17 cellular contexts compared by ENCODE assay signal in the genomic region with DNA sequence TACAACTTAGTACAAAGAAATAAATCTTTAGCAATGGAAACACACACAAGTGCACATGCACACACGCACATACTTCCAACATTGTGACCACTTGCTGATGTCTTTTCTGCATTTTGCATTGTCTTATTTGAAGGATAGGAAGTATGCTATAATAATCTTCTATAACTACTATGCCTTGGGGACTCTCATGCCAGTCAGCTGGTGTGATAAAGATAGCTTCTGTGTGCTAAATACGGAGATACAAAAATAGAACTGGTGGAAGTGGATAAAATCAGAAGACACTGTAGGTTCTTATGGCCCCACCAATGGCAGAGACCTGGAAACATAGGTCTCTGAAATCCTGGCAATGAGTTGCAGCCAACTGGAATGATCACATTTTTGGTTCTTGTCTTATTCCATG. TPM values are rescaled to one million over a fixed set of nuclear protein-coding genes. Genes with fewer than 3 reads are reported as not detected.
A peak's percentile ranks its signal among the peaks of the same experiment; 100 is the strongest.
DNase-seq lines count a peak whose midpoint lies in the region; ATAC-seq and TF ChIP-seq lines count a peak whose summit lies in the region.
"Had no signal": no experiment of that assay in that cellular context is flagged by ENCODE, and none has a peak within 500 bp of the region (broad histone marks: within the 10 kb centered on the region; RNA-seq: fewer than 3 reads in every experiment).

No MANE protein-coding gene starts in this region.

- CTCF ChIA-PET in activated CD4-positive, alpha-beta T cell treated with anti-CD3 and anti-CD28 coated beads, Interleukin-2, amount 10 ng/mL, durations not matched to agents 7 days and 5 days (lab: Charles Lee) = interaction anchor here (0.5 kb wide), 1 partner anchor 28 kb away, joined by 3 read pairs; no protein-coding TSS in a partner anchor
- CTCF ChIA-PET in Caco-2 (lab: Charles Lee) = no interaction called here

- intact Hi-C loops in left ventricle myocardium superior (cut with micrococcal nuclease) (no loop called here), Caco-2 (cut with micrococcal nuclease; ENCODE audit: unreplicated experiment) (no loop called here)

- H3K4me3 ChIP-seq in Caco-2 (ENCODE audit: low read depth, low read length) = no peak overlapping the region
- H3K4me3 ChIP-seq: A549, PC-9 had no signal

- peak overlapping the region; percentile 6 for H3K27ac Mint-ChIP-seq in activated CD4-positive, alpha-beta T cell treated with anti-CD3 and anti-CD28 coated beads, Interleukin-2, amount 10 ng/mL, durations not matched to agents 7 days and 5 days
- peak overlapping the region; percentile 60 for H3K27ac Mint-ChIP-seq in chondrocyte (ENCODE audit: unreplicated experiment)
- no peak overlapping the region for H3K27ac Mint-ChIP-seq in Caco-2 (ENCODE audit: unreplicated experiment)

- TF ChIP-seq CTCF in chondrocyte (IDR thresholded peaks at IDR 0.05) = no peak
- no peak for TF ChIP-seq CTCF in Caco-2 (IDR thresholded peaks at IDR 0.05; ENCODE audit: insufficient read depth in 1 of 2, low read depth in 1 of 2, low read length in 1 of 2, severe bottlenecking in 1 of 2, unreplicated experiment in 1 of 2)

- no peaks in the 10 kb centered on the region for H3K4me1 Mint-ChIP-seq in activated CD4-positive, alpha-beta T cell treated with anti-CD3 and anti-CD28 coated beads, Interleukin-2, amount 10 ng/mL, durations not matched to agents 7 days and 5 days
- H3K4me1 Mint-ChIP-seq in chondrocyte (ENCODE audit: low read depth) = peaks cover 13% of the 10 kb centered on the region
- H3K4me1 Mint-ChIP-seq in Caco-2 (ENCODE audit: low read depth, unreplicated experiment) = no peaks in the 10 kb centered on the region

- no peaks in the 10 kb centered on the region for H3K4me1 ChIP-seq in Caco-2
- H3K4me1 ChIP-seq: A549 had no signal

- no peak overlapping the region for H3K4me3 Mint-ChIP-seq in activated CD4-positive, alpha-beta T cell treated with anti-CD3 and anti-CD28 coated beads, Interleukin-2, amount 10 ng/mL, durations not matched to agents 7 days and 5 days
- H3K4me3 Mint-ChIP-seq in chondrocyte (ENCODE audit: unreplicated experiment) = no peak overlapping the region
- H3K4me3 Mint-ChIP-seq in Caco-2 (ENCODE audit: unreplicated experiment) = no peak overlapping the region

- H3K9me3 ChIP-seq in Caco-2 = no peaks in the 10 kb centered on the region
- H3K9me3 ChIP-seq: A549 had no signal

- no peaks in the 10 kb centered on the region for H3K9me3 Mint-ChIP-seq in activated CD4-positive, alpha-beta T cell treated with anti-CD3 and anti-CD28 coated beads, Interleukin-2, amount 10 ng/mL, durations not matched to agents 7 days and 5 days
- H3K9me3 Mint-ChIP-seq in chondrocyte (ENCODE audit: low read depth) = peaks cover 2% of the 10 kb centered on the region
- peaks cover 8% of the 10 kb centered on the region for H3K9me3 Mint-ChIP-seq in Caco-2 (ENCODE audit: unreplicated experiment)

- ATAC-seq in left ventricle myocardium superior (peak; percentile 75), GM18498 (IDR thresholded peaks at IDR 0.05; ENCODE audit: unreplicated experiment) (no peak)

- POLR2A ChIA-PET in activated CD4-positive, alpha-beta T cell treated with anti-CD3 and anti-CD28 coated beads, Interleukin-2, amount 10 ng/mL, durations not matched to agents 7 days and 5 days (lab: Charles Lee) = no interaction called here
- POLR2A ChIA-PET in Caco-2 (lab: Charles Lee) = no interaction called here

- no peaks in the 10 kb centered on the region for H3K27me3 ChIP-seq in Caco-2 (replicated peaks; ENCODE audit: control insufficient read depth, insufficient read depth, low read length)

- DNase-seq in activated CD4-positive, alpha-beta T cell treated with anti-CD3 and anti-CD28 coated beads, Interleukin-2, amount 10 ng/mL, durations not matched to agents 7 days and 5 days = no peak
- DNase-seq in activated CD4-positive, alpha-beta T cell treated with anti-CD3 and anti-CD28 coated beads, Interleukin-2, amount 50 U/mL, for 4 hours = no peak
- DNase-seq in chondrocyte (ENCODE audit: low spot score) = no peak
- DNase-seq in left ventricle myocardium superior = no peak
- no peak for DNase-seq in stimulated activated CD8-positive, alpha-beta memory T cell treated with anti-CD3 and anti-CD28 coated beads, Interleukin-4, amount 100 ng/mL, for 48 hours
- no peak for DNase-seq in Caco-2
- DNase-seq in NCI-H748 (lab: John Stamatoyannopoulos, UW; ENCODE audit: unreplicated experiment) = no peak
- DNase-seq: Calu3; H7; NCI-H1105 treated with DMSO at 0.1 percent for 48 hours; NCI-H1694 treated with DMSO at 0.1 percent for 48 hours; NCI-H345; NCI-H526; NK-92 treated with Interleukin-12 subunit alpha and Interleukin-12 subunit beta, amount 100 ng/mL, for 24 hours; PC-9 had no signal

- H3K36me3 Mint-ChIP-seq in activated CD4-positive, alpha-beta T cell treated with anti-CD3 and anti-CD28 coated beads, Interleukin-2, amount 10 ng/mL, durations not matched to agents 7 days and 5 days (ENCODE audit: low read depth) = no peaks in the 10 kb centered on the region
- H3K36me3 Mint-ChIP-seq in chondrocyte (ENCODE audit: low read depth) (no peaks in the 10 kb centered on the region), Caco-2 (ENCODE audit: insufficient read depth, unreplicated experiment) (no peaks in the 10 kb centered on the region)

- H3K27me3 Mint-ChIP-seq in activated CD4-positive, alpha-beta T cell treated with anti-CD3 and anti-CD28 coated beads, Interleukin-2, amount 10 ng/mL, durations not matched to agents 7 days and 5 days = peaks cover 4% of the 10 kb centered on the region
- H3K27me3 Mint-ChIP-seq in chondrocyte (ENCODE audit: low read depth) (no peaks in the 10 kb centered on the region), Caco-2 (ENCODE audit: insufficient read depth, unreplicated experiment) (no peaks in the 10 kb centered on the region)

- H3K36me3 ChIP-seq in Caco-2 (ENCODE audit: control insufficient read depth, insufficient read depth, low read length) = no peaks in the 10 kb centered on the region

- no TSS peak for BruUV-seq in Caco-2 (replicated peaks; lab: Mats Ljungman, UMichigan)

RNA-seq across cellular contexts. Expression of gene RASGRP3, which starts 31.5 kb away (rescaled TPM):
- total RNA-seq in activated CD4-positive, alpha-beta T cell treated with anti-CD3 and anti-CD28 coated beads, Interleukin-2, amount 10 ng/mL, durations not matched to agents 7 days and 5 days = 10 to 100 TPM; 11.8 to 13.7 TPM
- total RNA-seq in chondrocyte (3.0 to 3.7 TPM (median 3.0 TPM) in 3 replicates), left ventricle myocardium superior (53.8 TPM), Caco-2 (2022) (9.2 and 12.2 TPM in 2 replicates)
